Comparison of ENCODE assay signal across 10 cellular contexts in genomic region chr5:106094128-106094726, GRCh38.
DNase-seq lines count a peak whose midpoint lies in the region; ATAC-seq and TF ChIP-seq lines count a peak whose summit lies in the region.
"Had no signal": no experiment of that assay in that cellular context is flagged by ENCODE, and none has a peak within 500 bp of the region (broad histone marks: within the 10 kb centered on the region; RNA-seq: fewer than 3 reads in every experiment).

No MANE protein-coding gene starts in this region.

- no peaks in the 10 kb centered on the region for H4K20me1 ChIP-seq in hepatocyte (ENCODE audit: insufficient read depth, poor library complexity, severe bottlenecking)

- H3K4me1 Mint-ChIP-seq in CD4-positive, alpha-beta T cell (ENCODE audit: low read depth): no peaks in the 10 kb centered on the region

- H3K4me1 ChIP-seq in SJSA1 (replicated peaks) (peaks cover 7% of the 10 kb centered on the region), hepatocyte (ENCODE audit: insufficient read depth) (no peaks in the 10 kb centered on the region), psoas muscle (no peaks in the 10 kb centered on the region)
- H3K4me1 ChIP-seq: parathyroid adenoma had no signal

- peak; percentile 68 for DNase-seq in DMS 273 treated with DMSO at 0.1 percent for 48 hours (lab: John Stamatoyannopoulos, UW)
- peak; percentile 82 for DNase-seq in NCI-H1694 (lab: John Stamatoyannopoulos, UW)
- peak; percentile 37 to 55 for DNase-seq in SJSA1 (ENCODE audit: low read depth in 1 of 2, low spot score in 2 of 2)
- peak; percentile 69 for DNase-seq in hepatocyte (ENCODE audit: low spot score)
- no peak for DNase-seq in psoas muscle
- DNase-seq in foreskin melanocyte: no peak
- DNase-seq in CD4-positive, alpha-beta T cell: no peak

- H3K27me3 Mint-ChIP-seq in CD4-positive, alpha-beta T cell: no peaks in the 10 kb centered on the region

- ATAC-seq in psoas muscle: no peak
- ATAC-seq in HG03159 (IDR thresholded peaks at IDR 0.05; ENCODE audit: unreplicated experiment): no peak
- no peak for ATAC-seq in CD4-positive, alpha-beta T cell (ENCODE audit: poor library complexity)

- intact Hi-C loops in psoas muscle (cut with DNase I): no loop called here
- intact Hi-C loops in CD4-positive, alpha-beta T cell (cut with DNase I, micrococcal nuclease): no loop called here

- no peaks in the 10 kb centered on the region for H3K79me2 ChIP-seq in hepatocyte
- H3K79me2 ChIP-seq: parathyroid adenoma had no signal

- peaks cover 11% of the 10 kb centered on the region for H3K9me3 Mint-ChIP-seq in CD4-positive, alpha-beta T cell

- H3K9me3 ChIP-seq in SJSA1 (replicated peaks): no peaks in the 10 kb centered on the region
- no peaks in the 10 kb centered on the region for H3K9me3 ChIP-seq in hepatocyte (ENCODE audit: low read depth)
- H3K9me3 ChIP-seq in psoas muscle: no peaks in the 10 kb centered on the region
- no peaks in the 10 kb centered on the region for H3K9me3 ChIP-seq in CD4-positive, alpha-beta T cell (ENCODE audit: control insufficient read depth, low read length)

- TF ChIP-seq CTCF in hepatocyte (IDR thresholded peaks at IDR 0.05; ENCODE audit: poor library complexity) (no peak), psoas muscle (IDR thresholded peaks at IDR 0.05) (no peak)
- TF ChIP-seq CTCF in CD4-positive, alpha-beta T cell (IDR thresholded peaks at IDR 0.05): no peak

- H3K9me2 ChIP-seq in hepatocyte (replicated peaks; ENCODE audit: insufficient read depth): no peaks in the 10 kb centered on the region

- WGBS in hepatocyte (ENCODE audit: low lambda C conversion rate, missing lambda C conversion rate): 50% methylated on average over 5 of the region's 5 CpGs
- WGBS in psoas muscle, 3 donors: 44 to 50% (median 48%) methylated on average over 5 of the region's 5 CpGs

- H3K36me3 ChIP-seq in SJSA1 (no peaks in the 10 kb centered on the region), hepatocyte (replicated peaks; ENCODE audit: insufficient read depth, low read depth) (no peaks in the 10 kb centered on the region), psoas muscle (ENCODE audit: insufficient read depth in 1 of 2, low read depth in 1 of 2) (no peaks in the 10 kb centered on the region)
- H3K36me3 ChIP-seq: cardiac muscle cell had no signal

- H3K4me3 Mint-ChIP-seq in CD4-positive, alpha-beta T cell: no peak overlapping the region

- peak overlapping the region; percentile 6 for H3K4me2 ChIP-seq in hepatocyte

- H2AFZ ChIP-seq in hepatocyte: no peak overlapping the region
- H2AFZ ChIP-seq: parathyroid adenoma had no signal

- POLR2A ChIA-PET in CD4-positive, alpha-beta T cell (lab: Charles Lee): no interaction called here

- no peak overlapping the region for H3K4me3 ChIP-seq in SJSA1
- H3K4me3 ChIP-seq in hepatocyte: no peak overlapping the region
- no peak overlapping the region for H3K4me3 ChIP-seq in psoas muscle
- H3K4me3 ChIP-seq: cardiac muscle cell had no signal

- H3K27ac Mint-ChIP-seq in CD4-positive, alpha-beta T cell: no peak overlapping the region

- CTCF ChIA-PET in CD4-positive, alpha-beta T cell (lab: Charles Lee): no interaction called here

- H3K27me3 ChIP-seq in SJSA1 (replicated peaks) (no peaks in the 10 kb centered on the region), hepatocyte (no peaks in the 10 kb centered on the region), psoas muscle (ENCODE audit: insufficient read depth in 3 of 3, low read length in 2 of 3) (no peaks in the 10 kb centered on the region)
- H3K27me3 ChIP-seq in CD4-positive, alpha-beta T cell (ENCODE audit: control insufficient read depth, insufficient read depth, low read length): no peaks in the 10 kb centered on the region
- H3K27me3 ChIP-seq: cardiac muscle cell had no signal

- H3K27ac ChIP-seq in SJSA1: no peak overlapping the region
- H3K27ac ChIP-seq in hepatocyte: no peak overlapping the region
- no peak overlapping the region for H3K27ac ChIP-seq in psoas muscle
- no peak overlapping the region for H3K27ac ChIP-seq in CD4-positive, alpha-beta T cell (ENCODE audit: low read depth, low read length)
- H3K27ac ChIP-seq: cardiac muscle cell, parathyroid adenoma had no signal

- H3K36me3 Mint-ChIP-seq in CD4-positive, alpha-beta T cell (ENCODE audit: low read depth): no peaks in the 10 kb centered on the region

Comparison
In these comparisons a context has a peak if more than half of its experiments do, and no peak if none do; other contexts are left out.
1. DNase-seq: peak in DMS 273 treated with DMSO at 0.1 percent for 48 hours (single experiment), NCI-H1694 (single experiment), SJSA1 (2 of 2) and hepatocyte (single experiment); none in psoas muscle (0 of 2), foreskin melanocyte (single experiment) and CD4-positive, alpha-beta T cell (0 of 10).